In the genomic region with DNA sequence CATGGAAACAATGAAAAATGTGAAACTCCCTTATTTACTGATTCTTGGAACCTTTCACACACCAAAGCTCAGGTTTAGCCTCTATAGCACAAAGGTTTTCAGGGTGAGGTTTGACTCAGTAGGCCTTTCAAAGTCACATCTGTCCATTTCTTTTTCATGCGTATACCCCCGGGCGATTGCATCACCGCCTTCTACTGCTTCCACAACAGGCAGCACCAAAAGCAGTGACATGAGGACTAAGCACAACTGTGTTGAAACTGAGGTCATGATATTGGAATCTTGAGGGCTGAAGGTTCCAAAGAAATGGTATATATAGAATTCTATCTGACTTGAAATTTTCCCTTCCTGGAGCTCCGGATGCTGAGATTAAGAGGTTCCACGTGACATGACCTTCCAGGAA, we compare ENCODE assay signal across 7 cellular contexts. TPM values are rescaled to one million over a fixed set of nuclear protein-coding genes. Genes with fewer than 3 reads are reported as not detected.
"Had no signal": no experiment of that assay in that cellular context is flagged by ENCODE, and none has a peak within 500 bp of the region (broad histone marks: within the 10 kb centered on the region; RNA-seq: fewer than 3 reads in every experiment).

No MANE protein-coding gene starts in this region.

RNA-seq across cellular contexts. Expression of gene ALOX15B, which starts 14.7 kb away (rescaled TPM):
- total RNA-seq: activated naive CD4-positive, alpha-beta T cell treated with anti-CD3 and anti-CD28 coated beads, Interleukin-2, amount 50 U/mL, for 72 hours; natural killer cell treated with Interleukin-12 subunit alpha and Interleukin-12 subunit beta and Interleukin-15 and Interleukin-18, amount 100 ng/mL, for 72 hours; pulmonary artery endothelial cell had no signal

RNA-seq across cellular contexts. Expression of gene GUCY2D, which starts 21.7 kb away (rescaled TPM):
- total RNA-seq: aorta; esophagus squamous epithelium; kidney epithelial cell; natural killer cell treated with Interleukin-12 subunit alpha and Interleukin-12 subunit beta and Interleukin-15 and Interleukin-18, amount 100 ng/mL, for 72 hours; pulmonary artery endothelial cell had no signal
- polyA plus RNA-seq: aorta, heart right ventricle had no signal
